In genomic region chr6:19557191-19557590, GRCh38 we compare ENCODE assay signal across 21 cellular contexts.
"Had no signal": no experiment of that assay in that cellular context is flagged by ENCODE, and none has a peak within 500 bp of the region (broad histone marks: within the 10 kb centered on the region; RNA-seq: fewer than 3 reads in every experiment).

No MANE protein-coding gene starts in this region.

- DNase-seq: stimulated activated CD4-positive, alpha-beta T cell treated with anti-CD3 and anti-CD28 coated beads, Interleukin-2, amount 100 ng/mL, for 48 hours; stimulated activated CD4-positive, alpha-beta T cell treated with anti-CD3 and anti-CD28 coated beads, Interleukin-4, amount 100 ng/mL, for 1 hour; stimulated activated CD4-positive, alpha-beta T cell treated with anti-CD3 and anti-CD28 coated beads, Interleukin-4, amount 100 ng/mL, for 24 hours; stimulated activated CD4-positive, alpha-beta T cell treated with anti-CD3 and anti-CD28 coated beads, Interleukin-4, amount 100 ng/mL, for 4 hours; stimulated activated CD8-positive, alpha-beta memory T cell treated with anti-CD3 and anti-CD28 coated beads, Interleukin-4, amount 100 ng/mL, for 48 hours; stimulated activated naive B cell treated with anti-CD40 and anti-IgM and Interleukin-4, amounts not matched to agents 10 μg/mL and 1 μg/mL and 100 μg/mL, for 72 hours; stimulated activated naive CD4-positive, alpha-beta T cell; stimulated activated naive CD4-positive, alpha-beta T cell treated with Interleukin-2 at 50 U/mL for 16 hours; stimulated activated naive CD8-positive, alpha-beta T cell treated with anti-CD3 and anti-CD28 coated beads, Interleukin-15, amount 100 ng/mL, for 72 hours; stimulated activated naive CD8-positive, alpha-beta T cell treated with anti-CD3 and anti-CD28 coated beads, Interleukin-15, Interleukin-2, amounts not matched to agents 100 U/mL and 50 U/mL, for 24 hours; stomach; substantia nigra; testis; thyroid gland; tibial artery; transverse colon; trophoblast cell; upper lobe of right lung; uterus had no signal

- ATAC-seq: stimulated activated effector memory CD8-positive, alpha-beta T cell treated with anti-CD3 and anti-CD28 coated beads, Interleukin-12 subunit alpha, Interleukin-12 subunit beta, amount 100 ng/mL, for 72 hours; stimulated activated memory B cell treated with anti-CD40 and anti-IgM and Interleukin-4, amounts not matched to agents 10 μg/mL and 1 μg/mL and 100 μg/mL, for 72 hours; stimulated activated naive B cell treated with anti-CD40 and anti-IgM and Interleukin-4, amounts not matched to agents 10 μg/mL and 1 μg/mL and 100 μg/mL, for 72 hours; stimulated activated naive CD8-positive, alpha-beta T cell treated with anti-CD3 and anti-CD28 coated beads, Interleukin-15, amount 100 ng/mL, for 72 hours; stimulated activated naive CD8-positive, alpha-beta T cell treated with anti-CD3 and anti-CD28 coated beads, Interleukin-15, Interleukin-2, amounts not matched to agents 100 U/mL and 50 U/mL, for 24 hours; upper lobe of right lung had no signal
